Comparison of ENCODE assay signal across 9 cellular contexts in genomic region chr21:36065497-36066036, GRCh38. TPM values are rescaled to one million over a fixed set of nuclear protein-coding genes. Genes with fewer than 3 reads are reported as not detected.
A peak's percentile ranks its signal among the peaks of the same experiment; 100 is the strongest.
DNase-seq lines count a peak whose midpoint lies in the region; ATAC-seq, FAIRE-seq and TF ChIP-seq lines count a peak whose summit lies in the region.
"Had no signal": no experiment of that assay in that cellular context is flagged by ENCODE, and none has a peak within 500 bp of the region (broad histone marks: within the 10 kb centered on the region; RNA-seq: fewer than 3 reads in every experiment).

No MANE protein-coding gene starts in this region.

- FAIRE-seq in GM12892 (lab: Jason Lieb, UNC): no peak

- peak; percentile 87 for DNase-seq in A172 (ENCODE audit: low spot score)
- DNase-seq in GM12865 (ENCODE audit: low read depth): peak; percentile 12
- peak; percentile 46 for DNase-seq in RWPE1 (ENCODE audit: low spot score)
- peak; percentile 80 for DNase-seq in fibroblast of mammary gland (ENCODE audit: low read depth)
- DNase-seq in putamen (ENCODE audit: low spot score): no peak
- no peak for DNase-seq in GM12892 (ENCODE audit: insufficient read length)
- DNase-seq: T-helper 17 cell had no signal

- TF ChIP-seq POLR2A in GM12892 (IDR thresholded peaks at IDR 0.05; ENCODE audit: low read depth, low read length): no peak

- ATAC-seq in GM18502 (IDR thresholded peaks at IDR 0.05; ENCODE audit: poor library complexity, unreplicated experiment) (no peak), GM19452 (IDR thresholded peaks at IDR 0.05; ENCODE audit: unreplicated experiment) (no peak)
- ATAC-seq: T-helper 17 cell had no signal

- TF ChIP-seq CTCF in GM12865 (IDR thresholded peaks at IDR 0.05; ENCODE audit: insufficient read depth, low read depth, low read length, missing control alignments) (no peak), RWPE1 (conservative IDR thresholded peaks at IDR 0.05; ENCODE audit: low read depth) (no peak), fibroblast of mammary gland (conservative IDR thresholded peaks at IDR 0.05; ENCODE audit: control insufficient read depth, insufficient read depth, low read depth, low read length) (no peak)

- CTCF ChIA-PET in RWPE1 (lab: Yijun Ruan, JAX): interaction anchor here (0.6 kb wide), 1 partner anchor 74 kb away, joined by 4 read pairs; no protein-coding TSS in a partner anchor

- POLR2A ChIA-PET in RWPE1 (lab: Yijun Ruan, JAX; ENCODE audit: low non-redundant PET): no interaction called here

- H3K4me3 ChIP-seq in GM12865 (ENCODE audit: low read depth, low read length): no peak overlapping the region
- H3K4me3 ChIP-seq in fibroblast of mammary gland (ENCODE audit: control insufficient read depth, low read depth, low read length): no peak overlapping the region

- no peak overlapping the region for H3K27ac ChIP-seq in RWPE1

RNA-seq across cellular contexts. Expression of gene CBR1, which starts 4.3 kb away (rescaled TPM):
- total RNA-seq in A172 (2014; rRNA removed; shearing (Covaris generic)): 150 and 219 TPM in 2 replicates
- polyA plus RNA-seq in GM12892 (2012; ENCODE audit: missing spikeins): 29.7 TPM

RNA-seq across cellular contexts. Expression of gene SETD4, which starts 5.2 kb away (rescaled TPM):
- 22.7 and 34.0 TPM in 2 replicates for total RNA-seq in A172 (2014; rRNA removed; shearing (Covaris generic))
- 14.1 TPM for polyA plus RNA-seq in GM12892 (2012; ENCODE audit: missing spikeins)

Comparison
In these comparisons a context has a peak if more than half of its experiments do, and no peak if none do; other contexts are left out.
1. DNase-seq: peak in A172 (single experiment), GM12865 (single experiment), RWPE1 (single experiment) and fibroblast of mammary gland (single experiment); none in putamen (single experiment) and GM12892 (single experiment).